12 cellular contexts compared by ENCODE assay signal in genomic region chr7:81725496-81726117, GRCh38. TPM values are rescaled to one million over a fixed set of nuclear protein-coding genes. Genes with fewer than 3 reads are reported as not detected.
A peak's percentile ranks its signal among the peaks of the same experiment; 100 is the strongest.
DNase-seq lines count a peak whose midpoint lies in the region; ATAC-seq and TF ChIP-seq lines count a peak whose summit lies in the region.
"Had no signal": no experiment of that assay in that cellular context is flagged by ENCODE, and none has a peak within 500 bp of the region (broad histone marks: within the 10 kb centered on the region; RNA-seq: fewer than 3 reads in every experiment).

No MANE protein-coding gene starts in this region.

- no peak for TF ChIP-seq EP300 in esophagus muscularis mucosa (IDR thresholded peaks at IDR 0.05)

- no peak for TF ChIP-seq POLR2A in esophagus muscularis mucosa (IDR thresholded peaks at IDR 0.05; ENCODE audit: low read depth)

- ATAC-seq in Panc1: no peak
- no peak for ATAC-seq in GM21423 (IDR thresholded peaks at IDR 0.05; ENCODE audit: unreplicated experiment)
- ATAC-seq in GM19463 (IDR thresholded peaks at IDR 0.05; ENCODE audit: unreplicated experiment): no peak
- ATAC-seq: natural killer cell treated with Interleukin-12 subunit alpha and Interleukin-12 subunit beta and Interleukin-15 and Interleukin-18, amount 100 ng/mL, for 72 hours had no signal

- in situ Hi-C loops in Panc1 (cut with HindIII; ENCODE audit: low pct_unique_long_range_greater_than_20kb, low sequenced_read_pairs): no loop called here

- BruUV-seq in Panc1 (replicated peaks; lab: Mats Ljungman, UMichigan): no TSS peak

- WGBS in esophagus muscularis mucosa: 55% methylated on average over 7 of the region's 7 CpGs

- H3K36me3 ChIP-seq in Panc1 (ENCODE audit: control insufficient read depth, insufficient read depth, low read length) (no peaks in the 10 kb centered on the region), esophagus muscularis mucosa (peaks cover 0 to 19% (median 0%) of the 10 kb centered on the region in 4 donors)
- H3K36me3 ChIP-seq: uterus had no signal

- H3K27ac ChIP-seq in Panc1 (ENCODE audit: low read length): no peak overlapping the region
- H3K27ac ChIP-seq in esophagus muscularis mucosa (replicated peaks in 1 of 4): no peak overlapping the region
- H3K27ac ChIP-seq: uterus had no signal

- no peaks in the 10 kb centered on the region for H3K27me3 ChIP-seq in Panc1 (ENCODE audit: control insufficient read depth, insufficient read depth, low read length)
- H3K27me3 ChIP-seq in esophagus muscularis mucosa: no peaks in the 10 kb centered on the region
- H3K27me3 ChIP-seq: uterus had no signal

- H3K4me1 ChIP-seq in Panc1 (ENCODE audit: control insufficient read depth, insufficient read depth, low read length): no peaks in the 10 kb centered on the region
- peaks cover 0 to 12% (median 5%) of the 10 kb centered on the region in 4 donors for H3K4me1 ChIP-seq in esophagus muscularis mucosa
- H3K4me1 ChIP-seq: uterus had no signal

- CTCF ChIA-PET in Panc1 (lab: Charles Lee): no interaction called here

- TF ChIP-seq CTCF in Panc1 (IDR thresholded peaks at IDR 0.05): no peak
- no peak for TF ChIP-seq CTCF in esophagus muscularis mucosa (IDR thresholded peaks at IDR 0.05)

- intact Hi-C loops in Panc1 (cut with micrococcal nuclease; ENCODE audit: unreplicated experiment): no loop called here
- intact Hi-C loops in esophagus muscularis mucosa (cut with DNase I): no loop called here

- no peaks in the 10 kb centered on the region for H3K9me3 ChIP-seq in Panc1 (ENCODE audit: control insufficient read depth, insufficient read depth, low read depth, low read length)
- H3K9me3 ChIP-seq in esophagus muscularis mucosa: no peaks in the 10 kb centered on the region
- H3K9me3 ChIP-seq: uterus had no signal

- POLR2A ChIA-PET in Panc1 (lab: Charles Lee): interaction anchor here (0.6 kb wide), 1 partner anchor 332 kb away, joined by 3 read pairs; no protein-coding TSS in a partner anchor

- no peak overlapping the region for H3K4me3 ChIP-seq in Panc1 (ENCODE audit: low read depth in 2 of 2, low read length in 2 of 2)
- H3K4me3 ChIP-seq in esophagus muscularis mucosa: no peak overlapping the region
- H3K4me3 ChIP-seq: uterus had no signal

- DNase-seq in EH (ENCODE audit: low read depth) (peak; percentile 95), Panc1 (ENCODE audit: low read depth, low spot score) (peak; percentile 47), fibroblast of gingiva (ENCODE audit: low read depth) (peak; percentile 92), renal cortical epithelial cell (ENCODE audit: low read depth) (peak; percentile 2), medulla oblongata (ENCODE audit: extremely low spot score) (no peak), esophagus muscularis mucosa (ENCODE audit: extremely low spot score) (no peak)
- DNase-seq: activated CD8-positive, alpha-beta memory T cell treated with anti-CD3 and anti-CD28 coated beads for 24 hours; NCI-H69; uterus had no signal

RNA-seq across cellular contexts. Expression of gene HGF, which starts 44.2 kb away (rescaled TPM):
- total RNA-seq in Panc1 (2021; ENCODE audit: unreplicated experiment): 0.49 TPM
- polyA plus RNA-seq in Panc1 (2012; ENCODE audit: insufficient read length): 0.81 TPM
- 0.15 and 0.17 TPM in 2 replicates for total RNA-seq in renal cortical epithelial cell
- total RNA-seq in esophagus muscularis mucosa: 10 to 100 TPM in 1 of 4 donors, 1 to 10 TPM in 3; 5.0 to 13.4 (median 5.6) TPM

Comparison
In these comparisons a context has a peak if more than half of its experiments do, and no peak if none do; other contexts are left out.
1. DNase-seq: peak in EH (single experiment), Panc1 (single experiment), fibroblast of gingiva (single experiment) and renal cortical epithelial cell (single experiment); none in medulla oblongata (single experiment) and esophagus muscularis mucosa (single experiment).